Comparison of ENCODE assay signal across 11 cellular contexts in the genomic region with DNA sequence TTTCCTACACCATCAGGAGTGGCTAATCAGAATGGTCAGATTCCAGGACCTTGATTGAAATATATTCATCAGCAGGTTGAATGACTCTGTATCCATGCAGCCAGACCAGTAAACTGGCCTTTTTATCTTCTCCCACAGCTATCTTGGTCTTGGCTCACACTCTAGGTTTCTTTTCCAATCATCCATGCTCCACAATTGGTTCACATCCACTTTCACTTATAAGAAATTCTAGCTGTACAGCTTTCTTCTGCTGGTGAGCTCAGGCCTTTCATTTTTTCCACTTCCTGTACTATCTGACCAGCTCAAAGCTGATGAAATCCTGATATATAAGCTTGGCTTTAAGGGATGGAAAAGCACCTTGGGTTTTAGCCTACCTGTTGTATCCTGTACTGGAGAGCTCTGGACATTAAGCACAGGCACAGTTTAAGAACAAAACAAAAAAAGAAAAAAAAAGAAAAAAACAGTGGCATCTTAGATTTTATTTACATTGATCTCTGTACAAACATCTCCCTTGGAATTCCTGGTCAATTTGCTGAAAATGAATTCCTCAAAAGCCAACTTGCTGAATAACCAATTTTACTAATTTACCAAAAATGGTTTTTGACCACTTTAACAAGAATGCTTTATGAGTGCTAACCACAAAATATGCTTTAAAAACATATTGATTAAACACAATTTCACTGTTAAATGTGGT.
A peak's percentile ranks its signal among the peaks of the same experiment; 100 is the strongest.
DNase-seq lines count a peak whose midpoint lies in the region; ATAC-seq and TF ChIP-seq lines count a peak whose summit lies in the region.
"Had no signal": no experiment of that assay in that cellular context is flagged by ENCODE, and none has a peak within 500 bp of the region (broad histone marks: within the 10 kb centered on the region; RNA-seq: fewer than 3 reads in every experiment).

No MANE protein-coding gene starts in this region.

- intact Hi-C loops in MCF 10A (cut with micrococcal nuclease) (no loop called here), breast epithelium (cut with DNase I; ENCODE audit: low total_unique reads) (no loop called here), ascending aorta (cut with DNase I) (no loop called here), left colon (cut with DNase I, micrococcal nuclease) (no loop called here), sigmoid colon (cut with DNase I) (no loop called here)

- H3K4me1 ChIP-seq in breast epithelium, result no peaks in the 10 kb centered on the region
- peaks cover 0 to 11% of the 10 kb centered on the region in 2 donors for H3K4me1 ChIP-seq in ascending aorta
- H3K4me1 ChIP-seq in sigmoid colon, result peaks cover 0 to 16% (median 8%) of the 10 kb centered on the region in 4 donors

- H3K4me3 Mint-ChIP-seq in MCF 10A (ENCODE audit: unreplicated experiment) (no peak overlapping the region), immature natural killer cell (no peak overlapping the region)
- H3K4me3 Mint-ChIP-seq: dendritic cell treated with granulocyte-macrophage colony-stimulating factor and Interleukin-4, amounts not matched to agents 40 ng/mL and 50 ng/mL, for 4 days had no signal

- no peak for TF ChIP-seq POLR2A in breast epithelium (IDR thresholded peaks at IDR 0.05)
- TF ChIP-seq POLR2A in sigmoid colon (IDR thresholded peaks at IDR 0.05), result no peak

- TF ChIP-seq EP300 in sigmoid colon (IDR thresholded peaks at IDR 0.05), result no peak

- no peak for TF ChIP-seq CTCF in MCF 10A (IDR thresholded peaks at IDR 0.05; ENCODE audit: unreplicated experiment)
- TF ChIP-seq CTCF in breast epithelium (IDR thresholded peaks at IDR 0.05), result no peak
- TF ChIP-seq CTCF in ascending aorta (IDR thresholded peaks at IDR 0.05), result no peak
- TF ChIP-seq CTCF in sigmoid colon (IDR thresholded peaks at IDR 0.05), result no peak

- no peaks in the 10 kb centered on the region for H3K9me3 Mint-ChIP-seq in MCF 10A (ENCODE audit: unreplicated experiment)
- no peaks in the 10 kb centered on the region for H3K9me3 Mint-ChIP-seq in immature natural killer cell
- H3K9me3 Mint-ChIP-seq: dendritic cell treated with granulocyte-macrophage colony-stimulating factor and Interleukin-4, amounts not matched to agents 40 ng/mL and 50 ng/mL, for 4 days had no signal

- H3K27me3 ChIP-seq in breast epithelium (no peaks in the 10 kb centered on the region), ascending aorta (no peaks in the 10 kb centered on the region), sigmoid colon (no peaks in the 10 kb centered on the region)
- H3K27me3 ChIP-seq: tibial nerve had no signal

- ATAC-seq in left colon, result no peak

- no peaks in the 10 kb centered on the region for H3K9me3 ChIP-seq in breast epithelium
- no peaks in the 10 kb centered on the region for H3K9me3 ChIP-seq in ascending aorta
- H3K9me3 ChIP-seq in sigmoid colon, result no peaks in the 10 kb centered on the region
- H3K9me3 ChIP-seq: tibial nerve had no signal

- peak overlapping the region; percentile 28 for H3K27ac Mint-ChIP-seq in MCF 10A (ENCODE audit: low read depth, unreplicated experiment)
- H3K27ac Mint-ChIP-seq in immature natural killer cell, result peak overlapping the region in 4 of 6 donors; percentile 9 to 43 (median 20)
- H3K27ac Mint-ChIP-seq: dendritic cell treated with granulocyte-macrophage colony-stimulating factor and Interleukin-4, amounts not matched to agents 40 ng/mL and 50 ng/mL, for 4 days had no signal

- DNase-seq in MCF 10A (ENCODE audit: unreplicated experiment), result no peak
- DNase-seq in breast epithelium (ENCODE audit: low spot score in 2 of 2), result no peak
- no peak for DNase-seq in ascending aorta (ENCODE audit: low spot score in 2 of 2)
- no peak for DNase-seq in immature natural killer cell
- DNase-seq in NCI-H510A (lab: John Stamatoyannopoulos, UW), result no peak
- DNase-seq in HK-2 (ENCODE audit: unreplicated experiment), result no peak
- no peak for DNase-seq in left colon
- no peak for DNase-seq in sigmoid colon

- BruUV-seq in MCF 10A (replicated peaks; lab: Mats Ljungman, UMichigan), result no TSS peak

- H3K36me3 ChIP-seq in breast epithelium (no peaks in the 10 kb centered on the region), ascending aorta (peaks cover 32 to 40% of the 10 kb centered on the region in 2 donors), sigmoid colon (peaks cover 0 to 100% (median 7%) of the 10 kb centered on the region in 4 donors)

- H3K4me3 ChIP-seq in breast epithelium, result no peak overlapping the region
- no peak overlapping the region for H3K4me3 ChIP-seq in ascending aorta
- H3K4me3 ChIP-seq in sigmoid colon, result no peak overlapping the region
- H3K4me3 ChIP-seq: tibial nerve had no signal

- POLR2A ChIA-PET in MCF 10A (lab: Yijun Ruan, JAX), result interaction anchor here (0.7 to 0.8 kb wide), 2 partner anchors 225 to 235 kb away, joined by 3 to 4 read pairs; no protein-coding TSS in a partner anchor

- CTCF ChIA-PET in MCF 10A (lab: Yijun Ruan, JAX), result interaction anchor here (0.6 kb wide), 1 partner anchor 1014 kb away, joined by 3 read pairs; no protein-coding TSS in a partner anchor

- H3K4me1 Mint-ChIP-seq in MCF 10A (ENCODE audit: insufficient read depth, unreplicated experiment), result peaks cover 7% of the 10 kb centered on the region
- H3K4me1 Mint-ChIP-seq in immature natural killer cell, result peaks cover 0 to 8% of the 10 kb centered on the region in 2 donors

- peaks cover 46% of the 10 kb centered on the region for H3K36me3 Mint-ChIP-seq in MCF 10A (ENCODE audit: insufficient read depth, unreplicated experiment)
- peaks cover 3 to 17% (median 8%) of the 10 kb centered on the region in 3 donors for H3K36me3 Mint-ChIP-seq in immature natural killer cell

- H3K27ac ChIP-seq in breast epithelium (no peak overlapping the region), ascending aorta (peak overlapping the region; percentile 52 to 67), sigmoid colon (peak overlapping the region in 2 of 4 donors; percentile 8 to 36)
- H3K27ac ChIP-seq: C4-2B had no signal

- H3K27me3 Mint-ChIP-seq in MCF 10A (ENCODE audit: insufficient read depth, unreplicated experiment) (no peaks in the 10 kb centered on the region), immature natural killer cell (ENCODE audit: low read depth in 3 of 3) (peaks cover 0 to 1% (median 0%) of the 10 kb centered on the region in 3 donors)
- H3K27me3 Mint-ChIP-seq: dendritic cell treated with granulocyte-macrophage colony-stimulating factor and Interleukin-4, amounts not matched to agents 40 ng/mL and 50 ng/mL, for 4 days had no signal

Comparison
In these comparisons a context has a peak if more than half of its experiments do, and no peak if none do; other contexts are left out.
1. H3K27ac ChIP-seq: peak in ascending aorta (2 of 2); none in breast epithelium (0 of 2).